ENCODE assay signal across 27 cellular contexts in genomic region chr16:4636196-4636595, GRCh38.
"Had no signal": no experiment of that assay in that cellular context is flagged by ENCODE, and none has a peak within 500 bp of the region (broad histone marks: within the 10 kb centered on the region; RNA-seq: fewer than 3 reads in every experiment).

No MANE protein-coding gene starts in this region.

- H3K27ac ChIP-seq: KMS-11, SJCRH30, SK-N-MC had no signal

- H3K4me3 Mint-ChIP-seq: activated CD4-positive, alpha-beta T cell treated with anti-CD3 and anti-CD28 coated beads for 36 hours; activated CD4-positive, alpha-beta T cell treated with anti-CD3 and anti-CD28 coated beads, Interleukin-2, amount 10 ng/mL, durations not matched to agents 7 days and 5 days; activated CD8-positive, alpha-beta T cell treated with anti-CD3 and anti-CD28 coated beads, Interleukin-2, amount 10 ng/mL, durations not matched to agents 7 days and 5 days; activated naive CD8-positive, alpha-beta T cell treated with anti-CD3 and anti-CD28 coated beads for 36 hours; activated T-cell treated with anti-CD3 and anti-CD28 coated beads, Interleukin-2, amount 50 U/mL, for 72 hours; activated T-helper 17 cell treated with anti-CD3 and anti-CD28 coated beads, Interleukin-2, amount 50 U/mL, for 72 hours had no signal

- H3K27me3 Mint-ChIP-seq: activated CD4-positive, alpha-beta T cell treated with anti-CD3 and anti-CD28 coated beads for 36 hours; activated CD4-positive, alpha-beta T cell treated with anti-CD3 and anti-CD28 coated beads, Interleukin-2, amount 10 ng/mL, durations not matched to agents 7 days and 5 days; activated naive CD8-positive, alpha-beta T cell treated with anti-CD3 and anti-CD28 coated beads for 36 hours; activated T-helper 17 cell treated with anti-CD3 and anti-CD28 coated beads, Interleukin-2, amount 50 U/mL, for 72 hours had no signal

- H3K27me3 ChIP-seq: SJCRH30 had no signal

- H3K27ac Mint-ChIP-seq: activated CD4-positive, alpha-beta T cell treated with anti-CD3 and anti-CD28 coated beads for 36 hours; activated CD4-positive, alpha-beta T cell treated with anti-CD3 and anti-CD28 coated beads, Interleukin-2, amount 10 ng/mL, durations not matched to agents 7 days and 5 days; activated CD8-positive, alpha-beta T cell treated with anti-CD3 and anti-CD28 coated beads, Interleukin-2, amount 10 ng/mL, durations not matched to agents 7 days and 5 days; activated naive CD8-positive, alpha-beta T cell treated with anti-CD3 and anti-CD28 coated beads for 36 hours; activated T-cell treated with anti-CD3 and anti-CD28 coated beads, Interleukin-2, amount 50 U/mL, for 72 hours; activated T-helper 17 cell treated with anti-CD3 and anti-CD28 coated beads, Interleukin-2, amount 50 U/mL, for 72 hours had no signal

- H3K36me3 ChIP-seq: SJCRH30 had no signal

- H3K4me3 ChIP-seq: SJCRH30, SK-N-MC had no signal

- ATAC-seq: activated CD4-positive, alpha-beta T cell treated with anti-CD3 and anti-CD28 coated beads for 36 hours; activated CD4-positive, CD25-positive, alpha-beta regulatory T cell treated with anti-CD3 and anti-CD28 coated beads, Interleukin-2, amount 50 U/mL, for 24 hours; activated CD8-positive, alpha-beta T cell treated with anti-CD3 and anti-CD28 coated beads, Interleukin-2, amount 10 ng/mL, durations not matched to agents 7 days and 5 days; activated T-cell treated with anti-CD3 and anti-CD28 coated beads, Interleukin-2, amount 50 U/mL, for 72 hours; activated T-helper 17 cell treated with anti-CD3 and anti-CD28 coated beads, Interleukin-2, amount 50 U/mL, for 72 hours; Panc1 had no signal

- H3K9ac ChIP-seq: KMS-11 had no signal

- H3K9me3 Mint-ChIP-seq: activated naive CD8-positive, alpha-beta T cell treated with anti-CD3 and anti-CD28 coated beads for 36 hours; activated T-cell treated with anti-CD3 and anti-CD28 coated beads, Interleukin-2, amount 50 U/mL, for 72 hours had no signal

- H3K9me3 ChIP-seq: SJCRH30 had no signal

- H3K4me1 ChIP-seq: SJCRH30 had no signal

- DNase-seq: activated CD4-positive, alpha-beta T cell treated with anti-CD3 and anti-CD28 coated beads for 36 hours; activated CD4-positive, alpha-beta T cell treated with anti-CD3 and anti-CD28 coated beads, Interleukin-2, amount 10 ng/mL, durations not matched to agents 7 days and 5 days; activated CD4-positive, alpha-beta T cell treated with anti-CD3 and anti-CD28 coated beads, Interleukin-2, amount 50 U/mL, for 48 hours; activated CD8-positive, alpha-beta T cell treated with anti-CD3 and anti-CD28 coated beads, Interleukin-2, amount 10 ng/mL, durations not matched to agents 7 days and 5 days; activated effector memory CD4-positive, alpha-beta T cell treated with anti-CD3 and anti-CD28 coated beads, Interleukin-2, amount 50 U/mL, for 16 hours; activated naive CD4-positive, alpha-beta T cell; activated naive CD4-positive, alpha-beta T cell treated with anti-CD3 and anti-CD28 coated beads, Interleukin-2, amount 50 U/mL, for 16 hours; activated naive CD8-positive, alpha-beta T cell treated with anti-CD3 and anti-CD28 coated beads for 36 hours; activated T-cell treated with anti-CD3 and anti-CD28 coated beads, Interleukin-2, amount 50 U/mL, for 72 hours; amniotic stem cell; aorta; MM.1S; MV-4-11; NCI-H1092; NCI-H1436 treated with DMSO at 0.1 percent for 48 hours; NCI-H1694 treated with DMSO at 0.1 percent for 48 hours; NCI-H2029; NCI-H345; NCI-H524 treated with DMSO at 0.1 percent for 48 hours; SHP77; SJCRH30; T1000 had no signal
